In the genomic region with DNA sequence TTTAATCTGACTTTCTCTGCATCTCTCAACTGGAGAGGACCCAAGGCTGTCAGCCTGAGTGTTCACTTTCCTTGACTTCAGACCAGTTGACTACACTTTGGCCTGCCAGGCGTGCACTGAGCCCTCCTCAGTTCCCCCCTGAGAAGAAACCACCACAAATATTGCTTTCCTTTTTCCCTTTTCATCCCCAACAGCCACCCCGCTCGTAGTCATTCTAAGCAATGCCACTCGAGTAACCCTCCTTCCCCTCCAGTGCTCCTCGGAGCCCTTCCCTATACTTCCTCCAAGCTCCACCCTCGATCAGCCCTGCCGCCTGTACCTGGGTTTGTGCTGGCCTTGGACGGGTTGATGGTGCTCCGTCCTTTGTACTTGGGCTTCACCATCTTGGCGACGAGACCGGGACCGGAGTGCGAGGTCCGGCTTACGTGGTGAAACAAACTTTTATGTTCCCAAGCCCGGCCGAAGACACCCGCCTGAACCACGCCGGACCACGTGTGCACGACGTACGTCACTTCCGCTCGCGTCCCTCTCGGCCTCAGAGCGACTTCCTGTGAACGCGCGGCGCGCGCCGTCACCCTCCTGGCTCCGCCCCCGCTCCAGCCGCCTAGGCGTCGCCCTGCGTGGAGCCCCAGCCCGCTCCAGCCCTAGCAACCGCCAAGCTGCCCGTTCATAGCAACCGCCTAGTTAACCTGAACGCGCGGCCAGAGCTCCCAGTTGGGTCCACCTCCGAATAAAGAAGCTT, we compare ENCODE assay signal across 8 cellular contexts. TPM values are rescaled to one million over a fixed set of nuclear protein-coding genes. Genes with fewer than 3 reads are reported as not detected.
DNase-seq lines count a peak whose midpoint lies in the region; ATAC-seq, FAIRE-seq and TF ChIP-seq lines count a peak whose summit lies in the region.

A gene (minus strand): TSS at position 498 of the 742 bp plus-strand sequence. CDS start 115 bp downstream, at position 383.

- H3K4me2 ChIP-seq in OCI-LY3 (ENCODE audit: low read length) = peak within 1 kb of the TSS; percentile 92
- peak within 1 kb of the TSS; percentile 89 for H3K4me2 ChIP-seq in endothelial cell of umbilical vein (ENCODE audit: insufficient read depth, low read length)

- TF ChIP-seq POLR2A in endothelial cell of umbilical vein (IDR thresholded peaks at IDR 0.05; ENCODE audit: low read depth, low read length) = peak; percentile 87

- POLR2A ChIA-PET in endothelial cell of umbilical vein (lab: Charles Lee) = interaction anchor here (1.4 kb wide), 1 partner anchor 95 kb away, joined by 5 read pairs; a partner anchor contains a TSS

- H3K4me3 ChIP-seq in OCI-LY3 (ENCODE audit: low read length) = peak within 1 kb of the TSS; percentile 95
- peak within 1 kb of the TSS; percentile 54 to 89 (median 75) for H3K4me3 ChIP-seq in endothelial cell of umbilical vein (replicated peaks in 1 of 3; ENCODE audit: insufficient read depth in 1 of 3, low read depth in 1 of 3, low read length in 3 of 3)

- H4K20me1 ChIP-seq in OCI-LY3 (ENCODE audit: insufficient read depth, low read length) (peaks cover 3% of the 10 kb centered on the region; the same call in 1 of the 2 replicates), endothelial cell of umbilical vein (replicated peaks; ENCODE audit: control insufficient read depth, extremely low read depth, insufficient read depth, low read length) (no peaks in the 10 kb centered on the region)

- no peaks in the 10 kb centered on the region for H3K9me3 ChIP-seq in OCI-LY3 (ENCODE audit: insufficient read depth, low read length)
- H3K9me3 ChIP-seq in endothelial cell of umbilical vein (replicated peaks; ENCODE audit: control insufficient read depth, insufficient read depth, low read length) = no peaks in the 10 kb centered on the region

- ATAC-seq in GM21515 (IDR thresholded peaks at IDR 0.05; ENCODE audit: unreplicated experiment) = peak; percentile 92

- intact Hi-C loops in endothelial cell of umbilical vein (cut with micrococcal nuclease) = loop anchor here (1.0 to 10.0 kb wide), 6 partner anchors 19 to 399 kb away; a partner anchor contains a TSS

- dilution Hi-C loops in endothelial cell of umbilical vein (cut with MboI; ENCODE audit: extremely low pct_ligation_motif_present, low sequenced_read_pairs) = no loop called here

- BruUV-seq in endothelial cell of umbilical vein (replicated peaks; lab: Mats Ljungman, UMichigan) = no TSS peak

- H3K9me1 ChIP-seq in endothelial cell of umbilical vein (replicated peaks; ENCODE audit: control insufficient read depth, extremely low read depth, insufficient read depth, low read length) = no peaks in the 10 kb centered on the region

- TF ChIP-seq CTCF in OCI-LY3 (IDR thresholded peaks at IDR 0.05; ENCODE audit: low read depth, low read length) (no peak), endothelial cell of umbilical vein (IDR thresholded peaks at IDR 0.05; ENCODE audit: extremely low read depth in 1 of 2, insufficient read depth in 1 of 2, low read depth in 1 of 2, low read length in 2 of 2) (no peak)

- CTCF ChIA-PET in endothelial cell of umbilical vein (lab: Charles Lee) = interaction anchor here (0.9 to 2.2 kb wide), 4 partner anchors 19 to 95 kb away, joined by 3 to 5 read pairs (median 4); a partner anchor contains a TSS

- H3K27ac ChIP-seq in OCI-LY3 (ENCODE audit: low read length) (peak within 1 kb of the TSS; percentile 43), endothelial cell of umbilical vein (ENCODE audit: insufficient read depth, low read depth, low read length) (peak within 1 kb of the TSS; percentile 76)

- FAIRE-seq in endothelial cell of umbilical vein (lab: Jason Lieb, UNC) = peak; percentile 96

- H3K36me3 ChIP-seq in OCI-LY3 (replicated peaks; ENCODE audit: low read depth, low read length) (peaks cover 19% of the 10 kb centered on the region), endothelial cell of umbilical vein (ENCODE audit: control insufficient read depth in 2 of 2, extremely low read depth in 1 of 2, insufficient read depth in 2 of 2, low read length in 2 of 2) (peaks cover 7 to 8% of the 10 kb centered on the region in 2 experiments)

- H3K4me1 ChIP-seq in OCI-LY3 (ENCODE audit: low read length) (peaks cover 15% of the 10 kb centered on the region), endothelial cell of umbilical vein (ENCODE audit: control insufficient read depth, extremely low read depth, insufficient read depth, low read length) (peaks cover 17% of the 10 kb centered on the region)

- no peaks in the 10 kb centered on the region for H3K27me3 ChIP-seq in OCI-LY3 (ENCODE audit: low read depth, low read length)
- H3K27me3 ChIP-seq in endothelial cell of umbilical vein (ENCODE audit: control insufficient read depth in 2 of 2, insufficient read depth in 2 of 2, low read length in 2 of 2) = peaks cover 0 to 6% of the 10 kb centered on the region in 2 experiments

- H3K9ac ChIP-seq in OCI-LY3 (ENCODE audit: low read length) (peak within 1 kb of the TSS; percentile 91), endothelial cell of umbilical vein (replicated peaks; ENCODE audit: extremely low read depth, insufficient read depth, low read length) (peak within 1 kb of the TSS; percentile 83)

- DNase-seq in D341Med (ENCODE audit: low spot score) (peak; percentile 99), HuH-7 (ENCODE audit: low spot score) (peak; percentile 94), activated T-cell treated with anti-CD3 and anti-CD28 coated beads for 1 hour (ENCODE audit: low read depth) (peak; percentile 92), endothelial cell of umbilical vein (ENCODE audit: low read depth, low spot score) (peak; percentile 97), middle frontal gyrus (ENCODE audit: extremely low spot score, low spot score) (peak; percentile 94)
- peak; percentile 95 to 96 for DNase-seq in stimulated activated CD8-positive, alpha-beta memory T cell treated with anti-CD3 and anti-CD28 coated beads, Interleukin-2, amount 100 ng/mL, for 48 hours (ENCODE audit: low read depth in 2 of 2)

- H2AFZ ChIP-seq in OCI-LY3 (ENCODE audit: low read depth, low read length) = peak within 1 kb of the TSS; percentile 96
- H2AFZ ChIP-seq in endothelial cell of umbilical vein (ENCODE audit: low read depth, low read length) = peak within 1 kb of the TSS; percentile 94

- H3K79me2 ChIP-seq in OCI-LY3 (ENCODE audit: low read length) (peaks cover 46% of the 10 kb centered on the region), endothelial cell of umbilical vein (ENCODE audit: control insufficient read depth, insufficient read depth, low read length) (peaks cover 37% of the 10 kb centered on the region)

TF ChIP-seq in endothelial cell of umbilical vein, 7 proteins besides CTCF, POLR2A, EP300 and RAD21:
- TF ChIP-seq GATA2 (IDR thresholded peaks at IDR 0.05; ENCODE audit: insufficient read depth, insufficient read length, low read depth, low read length) (no peak), MYC (IDR thresholded peaks at IDR 0.05; ENCODE audit: low read depth, low read length) (peak; percentile 96), POLR2AphosphoS5 (IDR thresholded peaks at IDR 0.05; ENCODE audit: insufficient read depth, low read depth, low read length) (peak; percentile 84), JUN (IDR thresholded peaks at IDR 0.05; ENCODE audit: borderline replicate concordance, insufficient read depth, insufficient read length, low read depth) (no peak), EZH2 (IDR thresholded peaks at IDR 0.05; ENCODE audit: borderline replicate concordance, low read depth, low read length, severe bottlenecking) (no peak), FOS (IDR thresholded peaks at IDR 0.05; ENCODE audit: borderline replicate concordance, insufficient read depth, low read length) (no peak)
- TF ChIP-seq, protein P1, sequence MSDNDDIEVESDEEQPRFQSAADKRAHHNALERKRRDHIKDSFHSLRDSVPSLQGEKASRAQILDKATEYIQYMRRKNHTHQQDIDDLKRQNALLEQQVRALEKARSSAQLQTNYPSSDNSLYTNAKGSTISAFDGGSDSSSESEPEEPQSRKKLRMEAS (IDR thresholded peaks at IDR 0.05; ENCODE audit: insufficient read depth, insufficient read length) = peak; percentile 99

RNA-seq across cellular contexts. Expression of the gene that starts here (rescaled TPM):
- total RNA-seq in endothelial cell of umbilical vein = 55.5 and 57.1 TPM in 2 replicates
- polyA plus RNA-seq in endothelial cell of umbilical vein = 14.2 and 18.0 TPM in 2 replicates
- 30.0 and 31.6 TPM in 2 replicates for polyA plus RNA-seq in endothelial cell of umbilical vein (2011; cell fraction: cytosol; rRNA removed)
- 67.4 and 82.8 TPM in 2 replicates for polyA plus RNA-seq in endothelial cell of umbilical vein (2011; cell fraction: nucleus; rRNA removed)
- polyA plus RNA-seq in endothelial cell of umbilical vein (2012) = 54.8 and 72.2 TPM in 2 replicates
- 50.5 and 69.3 TPM in 2 replicates for polyA minus RNA-seq in endothelial cell of umbilical vein
- polyA minus RNA-seq in endothelial cell of umbilical vein (2011; cell fraction: cytosol; rRNA and poly(A)+ RNA removed) = 49.2 TPM
- 103 and 110 TPM in 2 replicates for polyA minus RNA-seq in endothelial cell of umbilical vein (2011; cell fraction: nucleus; rRNA and poly(A)+ RNA removed)

Comparison
In these comparisons a context has a peak if more than half of its experiments do, and no peak if none do; other contexts are left out.
1. Peak in every context shown above with its lines: DNase-seq, ATAC-seq, H3K4me3 ChIP-seq and H3K27ac ChIP-seq.